Comparison of ENCODE assay signal across 1 cellular context in genomic region chr7:77855371-77856083, GRCh38.
TF ChIP-seq lines count a peak whose summit lies in the region.

No MANE protein-coding gene starts in this region.

TF ChIP-seq in HepG2, 621 proteins besides CTCF, POLR2A, EP300 and RAD21:
- TF ChIP-seq, protein P1, sequence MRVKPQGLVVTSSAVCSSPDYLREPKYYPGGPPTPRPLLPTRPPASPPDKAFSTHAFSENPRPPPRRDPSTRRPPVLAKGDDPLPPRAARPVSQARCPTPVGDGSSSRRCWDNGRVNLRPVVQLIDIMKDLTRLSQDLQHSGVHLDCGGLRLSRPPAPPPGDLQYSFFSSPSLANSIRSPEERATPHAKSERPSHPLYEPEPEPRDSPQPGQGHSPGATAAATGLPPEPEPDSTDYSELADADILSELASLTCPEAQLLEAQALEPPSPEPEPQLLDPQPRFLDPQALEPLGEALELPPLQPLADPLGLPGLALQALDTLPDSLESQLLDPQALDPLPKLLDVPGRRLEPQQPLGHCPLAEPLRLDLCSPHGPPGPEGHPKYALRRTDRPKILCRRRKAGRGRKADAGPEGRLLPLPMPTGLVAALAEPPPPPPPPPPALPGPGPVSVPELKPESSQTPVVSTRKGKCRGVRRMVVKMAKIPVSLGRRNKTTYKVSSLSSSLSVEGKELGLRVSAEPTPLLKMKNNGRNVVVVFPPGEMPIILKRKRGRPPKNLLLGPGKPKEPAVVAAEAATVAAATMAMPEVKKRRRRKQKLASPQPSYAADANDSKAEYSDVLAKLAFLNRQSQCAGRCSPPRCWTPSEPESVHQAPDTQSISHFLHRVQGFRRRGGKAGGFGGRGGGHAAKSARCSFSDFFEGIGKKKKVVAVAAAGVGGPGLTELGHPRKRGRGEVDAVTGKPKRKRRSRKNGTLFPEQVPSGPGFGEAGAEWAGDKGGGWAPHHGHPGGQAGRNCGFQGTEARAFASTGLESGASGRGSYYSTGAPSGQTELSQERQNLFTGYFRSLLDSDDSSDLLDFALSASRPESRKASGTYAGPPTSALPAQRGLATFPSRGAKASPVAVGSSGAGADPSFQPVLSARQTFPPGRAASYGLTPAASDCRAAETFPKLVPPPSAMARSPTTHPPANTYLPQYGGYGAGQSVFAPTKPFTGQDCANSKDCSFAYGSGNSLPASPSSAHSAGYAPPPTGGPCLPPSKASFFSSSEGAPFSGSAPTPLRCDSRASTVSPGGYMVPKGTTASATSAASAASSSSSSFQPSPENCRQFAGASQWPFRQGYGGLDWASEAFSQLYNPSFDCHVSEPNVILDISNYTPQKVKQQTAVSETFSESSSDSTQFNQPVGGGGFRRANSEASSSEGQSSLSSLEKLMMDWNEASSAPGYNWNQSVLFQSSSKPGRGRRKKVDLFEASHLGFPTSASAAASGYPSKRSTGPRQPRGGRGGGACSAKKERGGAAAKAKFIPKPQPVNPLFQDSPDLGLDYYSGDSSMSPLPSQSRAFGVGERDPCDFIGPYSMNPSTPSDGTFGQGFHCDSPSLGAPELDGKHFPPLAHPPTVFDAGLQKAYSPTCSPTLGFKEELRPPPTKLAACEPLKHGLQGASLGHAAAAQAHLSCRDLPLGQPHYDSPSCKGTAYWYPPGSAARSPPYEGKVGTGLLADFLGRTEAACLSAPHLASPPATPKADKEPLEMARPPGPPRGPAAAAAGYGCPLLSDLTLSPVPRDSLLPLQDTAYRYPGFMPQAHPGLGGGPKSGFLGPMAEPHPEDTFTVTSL (CRISPR knock-in tag; IDR thresholded peaks at IDR 0.05; ENCODE audit: borderline replicate concordance): no peak
- TF ChIP-seq NRL (CRISPR knock-in tag; IDR thresholded peaks at IDR 0.05; ENCODE audit: borderline replicate concordance) (no peak), HNF1A (IDR thresholded peaks at IDR 0.05; ENCODE audit: low read depth) (no peak), HNF1A (CRISPR knock-in tag; IDR thresholded peaks at IDR 0.05; ENCODE audit: borderline replicate concordance) (no peak), ZNF761 (CRISPR knock-in tag; conservative IDR thresholded peaks at IDR 0.05) (no peak), PHF20 (CRISPR knock-in tag; IDR thresholded peaks at IDR 0.05) (no peak)
- TF ChIP-seq, protein P2, sequence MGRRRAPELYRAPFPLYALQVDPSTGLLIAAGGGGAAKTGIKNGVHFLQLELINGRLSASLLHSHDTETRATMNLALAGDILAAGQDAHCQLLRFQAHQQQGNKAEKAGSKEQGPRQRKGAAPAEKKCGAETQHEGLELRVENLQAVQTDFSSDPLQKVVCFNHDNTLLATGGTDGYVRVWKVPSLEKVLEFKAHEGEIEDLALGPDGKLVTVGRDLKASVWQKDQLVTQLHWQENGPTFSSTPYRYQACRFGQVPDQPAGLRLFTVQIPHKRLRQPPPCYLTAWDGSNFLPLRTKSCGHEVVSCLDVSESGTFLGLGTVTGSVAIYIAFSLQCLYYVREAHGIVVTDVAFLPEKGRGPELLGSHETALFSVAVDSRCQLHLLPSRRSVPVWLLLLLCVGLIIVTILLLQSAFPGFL (CRISPR knock-in tag; IDR thresholded peaks at IDR 0.05): no peak
- TF ChIP-seq, protein P3, sequence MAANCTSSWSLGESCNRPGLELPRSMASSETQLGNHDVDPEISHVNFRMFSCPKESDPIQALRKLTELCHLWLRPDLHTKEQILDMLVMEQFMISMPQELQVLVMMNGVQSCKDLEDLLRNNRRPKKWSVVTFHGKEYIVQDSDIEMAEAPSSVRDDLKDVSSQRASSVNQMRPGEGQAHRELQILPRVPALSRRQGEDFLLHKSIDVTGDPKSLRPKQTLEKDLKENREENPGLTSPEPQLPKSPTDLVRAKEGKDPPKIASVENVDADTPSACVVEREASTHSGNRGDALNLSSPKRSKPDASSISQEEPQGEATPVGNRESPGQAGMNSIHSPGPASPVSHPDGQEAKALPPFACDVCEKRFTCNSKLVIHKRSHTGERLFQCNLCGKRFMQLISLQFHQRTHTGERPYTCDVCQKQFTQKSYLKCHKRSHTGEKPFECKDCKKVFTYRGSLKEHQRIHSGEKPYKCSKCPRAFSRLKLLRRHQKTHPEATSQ (CRISPR knock-in tag; IDR thresholded peaks at IDR 0.05; ENCODE audit: borderline replicate concordance): no peak
- TF ChIP-seq, protein P4, sequence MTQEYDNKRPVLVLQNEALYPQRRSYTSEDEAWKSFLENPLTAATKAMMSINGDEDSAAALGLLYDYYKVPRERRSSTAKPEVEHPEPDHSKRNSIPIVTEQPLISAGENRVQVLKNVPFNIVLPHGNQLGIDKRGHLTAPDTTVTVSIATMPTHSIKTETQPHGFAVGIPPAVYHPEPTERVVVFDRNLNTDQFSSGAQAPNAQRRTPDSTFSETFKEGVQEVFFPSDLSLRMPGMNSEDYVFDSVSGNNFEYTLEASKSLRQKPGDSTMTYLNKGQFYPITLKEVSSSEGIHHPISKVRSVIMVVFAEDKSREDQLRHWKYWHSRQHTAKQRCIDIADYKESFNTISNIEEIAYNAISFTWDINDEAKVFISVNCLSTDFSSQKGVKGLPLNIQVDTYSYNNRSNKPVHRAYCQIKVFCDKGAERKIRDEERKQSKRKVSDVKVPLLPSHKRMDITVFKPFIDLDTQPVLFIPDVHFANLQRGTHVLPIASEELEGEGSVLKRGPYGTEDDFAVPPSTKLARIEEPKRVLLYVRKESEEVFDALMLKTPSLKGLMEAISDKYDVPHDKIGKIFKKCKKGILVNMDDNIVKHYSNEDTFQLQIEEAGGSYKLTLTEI (CRISPR knock-in tag; conservative IDR thresholded peaks at IDR 0.05): no peak
